In the genomic region with DNA sequence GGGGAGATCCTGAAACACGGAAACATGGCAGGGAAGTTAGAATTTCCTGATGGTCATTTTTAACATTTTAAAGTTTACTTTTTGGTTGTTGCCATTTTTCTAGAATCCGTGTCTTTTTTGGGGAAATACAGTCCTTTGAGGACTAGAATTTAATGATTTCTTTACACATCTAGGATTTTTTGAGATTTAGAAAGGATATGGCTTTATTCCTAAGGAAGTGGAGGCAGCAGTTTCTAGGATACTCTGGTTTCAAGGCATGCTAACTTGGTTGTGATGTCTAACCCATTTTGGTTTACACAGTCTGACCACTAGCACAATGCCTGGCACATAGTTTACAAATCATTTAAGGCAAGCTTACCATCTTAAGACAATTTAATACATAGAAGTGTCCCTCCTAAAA, we compare ENCODE assay signal across 9 cellular contexts. TPM values are rescaled to one million over a fixed set of nuclear protein-coding genes. Genes with fewer than 3 reads are reported as not detected.
DNase-seq lines count a peak whose midpoint lies in the region; ATAC-seq, FAIRE-seq and TF ChIP-seq lines count a peak whose summit lies in the region.
"Had no signal": no experiment of that assay in that cellular context is flagged by ENCODE, and none has a peak within 500 bp of the region (broad histone marks: within the 10 kb centered on the region; RNA-seq: fewer than 3 reads in every experiment).

No MANE protein-coding gene starts in this region.

- H3K9me3 Mint-ChIP-seq in type B pancreatic cell: no peaks in the 10 kb centered on the region

- H3K9ac ChIP-seq in GM12878 (ENCODE audit: control insufficient read depth, insufficient read depth, low read length): peak overlapping the region; percentile 36

- in situ Hi-C loops in GM12878 (cut with MboI): no loop called here

- no TSS peak for BruUV-seq in GM12878 (replicated peaks; lab: Mats Ljungman, UMichigan)

- TF ChIP-seq RAD21 in GM12878 (IDR thresholded peaks at IDR 0.05; ENCODE audit: insufficient read depth, low read depth, low read length): no peak

- TF ChIP-seq POLR2A in heart left ventricle (IDR thresholded peaks at IDR 0.05): no peak
- TF ChIP-seq POLR2A in GM12878 (IDR thresholded peaks at IDR 0.05; ENCODE audit: low read depth, low read length): no peak

- POLR2A ChIA-PET in GM12878 (lab: Charles Lee): interaction anchor here (0.8 kb wide), 1 partner anchor 17 kb away, joined by 3 read pairs; no protein-coding TSS in a partner anchor

- TF ChIP-seq CTCF in heart left ventricle (IDR thresholded peaks at IDR 0.05) (no peak), GM12878 (IDR thresholded peaks at IDR 0.05 in 2 of 3, conservative IDR thresholded peaks at IDR 0.05 in 1 of 3; ENCODE audit: control insufficient read depth in 2 of 3, extremely low read depth in 1 of 3, insufficient read depth in 1 of 3, low read depth in 3 of 3, low read length in 3 of 3) (no peak), lower lobe of right lung (IDR thresholded peaks at IDR 0.05) (no peak), type B pancreatic cell (conservative IDR thresholded peaks at IDR 0.05) (no peak)

- WGBS in heart left ventricle, 4 donors: 1 to 8% (median 5%) methylated on average over 2 of the region's 2 CpGs
- WGBS in GM12878 (ENCODE audit: insufficient coverage, insufficient replicate concordance, low lambda C conversion rate, missing lambda C conversion rate): 0% methylated on average over 2 of the region's 2 CpGs

- H3K4me1 ChIP-seq in heart left ventricle: peaks cover 12 to 70% (median 54%) of the 10 kb centered on the region in 12 donors
- peaks cover 23% of the 10 kb centered on the region for H3K4me1 ChIP-seq in GM12878 (ENCODE audit: control insufficient read depth, insufficient read depth, low read length)
- peaks cover 58% of the 10 kb centered on the region for H3K4me1 ChIP-seq in lower lobe of right lung

- SMC1A ChIA-PET in GM12878 (lab: Charles Lee; ENCODE audit: uncharacterized antibody, unreplicated experiment): interaction anchor here (0.8 to 1.0 kb wide), 2 partner anchors 14 to 500 kb away, joined by 3 to 5 read pairs; no protein-coding TSS in a partner anchor

- no peak overlapping the region for H2AFZ ChIP-seq in GM12878 (ENCODE audit: control insufficient read depth, low read depth, low read length)

- ATAC-seq in heart left ventricle (no peak), GM12878 (no peak), lower lobe of right lung (no peak), HG03025 (IDR thresholded peaks at IDR 0.05; ENCODE audit: low FRiP score, unreplicated experiment) (no peak)

- 0 out of 2 replicates have a peak, but pooled peaks cover 6% of the 10 kb centered on the region for H4K20me1 ChIP-seq in GM12878 (ENCODE audit: control insufficient read depth, insufficient read depth)

- CTCF ChIA-PET in GM12878 (lab: Yijun Ruan, JAX): interaction anchor here (0.9 to 5.9 kb wide), 3 partner anchors 10 to 34 kb away, joined by 3 to 63 read pairs (median 5); no protein-coding TSS in a partner anchor

- peak overlapping the region; percentile 98 for H3K4me3 Mint-ChIP-seq in type B pancreatic cell

- RAD21 ChIA-PET in GM12878 (lab: Charles Lee; ENCODE audit: unreplicated experiment): interaction anchor here (1.1 kb wide), 1 partner anchor 60 kb away, joined by 3 read pairs; a partner anchor contains a TSS

- peak overlapping the region; percentile 98 for H3K27ac Mint-ChIP-seq in type B pancreatic cell

- H3K27ac ChIP-seq in heart left ventricle (peak overlapping the region in 10 of 12 donors; percentile 96 to 100 (median 100)), GM12878 (ENCODE audit: control insufficient read depth, insufficient read depth) (peak overlapping the region; percentile 56), lower lobe of right lung (peak overlapping the region; percentile 99)

- peak overlapping the region; percentile 93 for H3K4me2 ChIP-seq in GM12878 (ENCODE audit: control insufficient read depth, insufficient read depth)

- H3K36me3 ChIP-seq in heart left ventricle (peaks cover 0 to 4% (median 0%) of the 10 kb centered on the region in 9 donors), GM12878 (ENCODE audit: control insufficient read depth in 2 of 2, insufficient read depth in 2 of 2, low read length in 1 of 2) (peaks cover 0 to 4% of the 10 kb centered on the region in 2 experiments; a peak in 1 of 4 replicates), lower lobe of right lung (no peaks in the 10 kb centered on the region)

- H3K9me3 ChIP-seq in heart left ventricle: no peaks in the 10 kb centered on the region
- no peaks in the 10 kb centered on the region for H3K9me3 ChIP-seq in GM12878 (replicated peaks; ENCODE audit: control insufficient read depth, insufficient read depth, low read length)
- H3K9me3 ChIP-seq in lower lobe of right lung: no peaks in the 10 kb centered on the region

- H3K79me2 ChIP-seq in GM12878 (ENCODE audit: control insufficient read depth, insufficient read depth, low read length): peaks cover 86% of the 10 kb centered on the region

- H3K27me3 ChIP-seq in heart left ventricle (no peaks in the 10 kb centered on the region), GM12878 (replicated peaks in 1 of 2; ENCODE audit: control insufficient read depth in 2 of 2, insufficient read depth in 2 of 2, low read length in 1 of 2) (no peaks in the 10 kb centered on the region), lower lobe of right lung (ENCODE audit: low read depth) (no peaks in the 10 kb centered on the region)

- H3K36me3 Mint-ChIP-seq in type B pancreatic cell: peaks cover 17% of the 10 kb centered on the region

- intact Hi-C loops in heart left ventricle (cut with DNase I): loop anchor here in 8 of 10 donors (5.0 to 10.0 kb wide), 7 partner anchors 45 to 1590 kb away; a partner anchor contains a TSS
- intact Hi-C loops in cardiac septum (cut with DNase I): no loop called here
- intact Hi-C loops in GM12878 (cut with micrococcal nuclease; ENCODE audit: unreplicated experiment): loop anchor here (5.0 kb wide), 2 partner anchors 310 to 1590 kb away; a partner anchor contains a TSS
- intact Hi-C loops in lower lobe of right lung (cut with DNase I): no loop called here

- H3K27me3 Mint-ChIP-seq in type B pancreatic cell: no peaks in the 10 kb centered on the region

- H3K4me1 Mint-ChIP-seq in type B pancreatic cell (ENCODE audit: unreplicated experiment): peaks cover 38% of the 10 kb centered on the region

- TF ChIP-seq EP300 in GM12878 (IDR thresholded peaks at IDR 0.05; ENCODE audit: borderline replicate concordance in 1 of 2, control insufficient read depth in 1 of 2, low read depth in 2 of 2, low read length in 2 of 2): no peak

- DNase-seq in heart left ventricle (no peak), cardiac septum (ENCODE audit: low spot score) (no peak), GM12878 (ENCODE audit: low read depth, low spot score) (no peak), lower lobe of right lung (no peak), type B pancreatic cell (ENCODE audit: extremely low spot score, unreplicated experiment) (no peak), DMS153 treated with DMSO at 0.1 percent for 48 hours (lab: John Stamatoyannopoulos, UW; ENCODE audit: unreplicated experiment) (no peak), NCI-H146 (lab: John Stamatoyannopoulos, UW) (no peak)
- DNase-seq: GF-D8 had no signal

- H3K4me3 ChIP-seq in heart left ventricle (peak overlapping the region in 10 of 12 donors; percentile 75 to 100 (median 96)), GM12878 (peak overlapping the region; percentile 82), lower lobe of right lung (peak overlapping the region; percentile 84)

- FAIRE-seq in GM12878 (lab: Jason Lieb, UNC): no peak

RNA-seq across cellular contexts. Expression of a gene that starts 1.1 kb away (rescaled TPM):
- total RNA-seq in heart left ventricle (1 to 10 TPM; 4.1 to 8.2 (median 5.8) TPM), cardiac septum (8.0 TPM), GM12878 (2014; rRNA removed) (17.6 and 20.9 TPM in 2 replicates), GM12878 (2014; rRNA removed; fragmentation: Illumina TruSeq; extraction: Trizol) (16.5 and 18.6 TPM in 2 replicates), GM12878 (2021) (14.5 and 14.7 TPM in 2 replicates), lower lobe of right lung (10.3 TPM), type B pancreatic cell (ENCODE audit: low replicate concordance) (13.5 and 14.8 TPM in 2 replicates)
- polyA plus RNA-seq in heart left ventricle (1 to 10 TPM; 3.2 to 4.2 TPM), GM12878 (2011; rRNA removed) (19.4 and 20.9 TPM in 2 replicates), GM12878 (2014; fragmentation: Illumina TruSeq; extraction: Trizol) (21.9 and 23.5 TPM in 2 replicates), GM12878 (2014; fragmentation: Nextera tagmentation; extraction: Ambion mirVana) (1 to 10 TPM; 4.2 to 5.4 TPM), GM12878 (2014; rRNA removed) (12.7 and 13.3 TPM in 2 replicates), GM12878 (2016; fragmentation: Nextera tagmentation; extraction: Ambion mirVana) (10 to 100 TPM; 14.4 to 15.4 TPM)
- total RNA-seq in GM12878 (2013; cell fraction: nucleolus; rRNA removed): 6.0 and 6.1 TPM in 2 replicates
- polyA plus RNA-seq in GM12878 (2011; ENCODE audit: low read depth): 10.2 TPM
- 19.2 and 19.7 TPM in 2 replicates for polyA plus RNA-seq in GM12878 (2011; cell fraction: cytosol; rRNA removed)
- 7.8 and 8.2 TPM in 2 replicates for polyA plus RNA-seq in GM12878 (2011; cell fraction: nucleus; rRNA removed)
- polyA plus RNA-seq in GM12878 (2012): 13.6 and 15.6 TPM in 2 replicates
- polyA minus RNA-seq in GM12878 (2011; rRNA and poly(A)+ RNA removed): 30.5 and 31.1 TPM in 2 replicates
- polyA minus RNA-seq in GM12878 (2011; cell fraction: cytosol; rRNA and poly(A)+ RNA removed): 8.3 and 8.9 TPM in 2 replicates
- 2.8 and 6.3 TPM in 2 replicates for polyA minus RNA-seq in GM12878 (2011; cell fraction: nucleus; rRNA and poly(A)+ RNA removed)

RNA-seq across cellular contexts. Expression of a gene that starts 59.5 kb away (rescaled TPM):
- total RNA-seq in heart left ventricle: 10 to 100 TPM; 10.2 to 17.4 (median 16.7) TPM
- 10 to 100 TPM; 20.2 to 21.5 TPM for polyA plus RNA-seq in heart left ventricle
- 11.5 TPM for total RNA-seq in cardiac septum
- 46.0 and 46.8 TPM in 2 replicates for total RNA-seq in GM12878 (2013; cell fraction: nucleolus; rRNA removed)
- total RNA-seq in GM12878 (2014; rRNA removed): 18.3 and 23.5 TPM in 2 replicates
- 30.4 and 34.5 TPM in 2 replicates for total RNA-seq in GM12878 (2014; rRNA removed; fragmentation: Illumina TruSeq; extraction: Trizol)
- total RNA-seq in GM12878 (2021): 14.2 and 18.3 TPM in 2 replicates
- 11.6 TPM for polyA plus RNA-seq in GM12878 (2011; ENCODE audit: low read depth)
- 15.9 and 24.3 TPM in 2 replicates for polyA plus RNA-seq in GM12878 (2011; rRNA removed)
- polyA plus RNA-seq in GM12878 (2011; cell fraction: cytosol; rRNA removed): 9.4 and 11.0 TPM in 2 replicates
- polyA plus RNA-seq in GM12878 (2011; cell fraction: nucleus; rRNA removed): 4.7 and 7.2 TPM in 2 replicates
- 17.2 and 21.0 TPM in 2 replicates for polyA plus RNA-seq in GM12878 (2012)
- polyA plus RNA-seq in GM12878 (2014; fragmentation: Illumina TruSeq; extraction: Trizol): 26.7 and 29.7 TPM in 2 replicates
- polyA plus RNA-seq in GM12878 (2014; fragmentation: Nextera tagmentation; extraction: Ambion mirVana): 10 to 100 TPM; 18.9 to 24.0 TPM
- polyA plus RNA-seq in GM12878 (2014; rRNA removed): 18.0 and 18.3 TPM in 2 replicates
- 10 to 100 TPM; 28.3 to 32.2 TPM for polyA plus RNA-seq in GM12878 (2016; fragmentation: Nextera tagmentation; extraction: Ambion mirVana)
- 15.5 and 20.0 TPM in 2 replicates for polyA minus RNA-seq in GM12878 (2011; rRNA and poly(A)+ RNA removed)
- 7.8 and 9.7 TPM in 2 replicates for polyA minus RNA-seq in GM12878 (2011; cell fraction: cytosol; rRNA and poly(A)+ RNA removed)
- polyA minus RNA-seq in GM12878 (2011; cell fraction: nucleus; rRNA and poly(A)+ RNA removed): 11.8 and 20.0 TPM in 2 replicates
- total RNA-seq in lower lobe of right lung: 19.5 TPM
- 22.7 and 28.6 TPM in 2 replicates for total RNA-seq in type B pancreatic cell (ENCODE audit: low replicate concordance)

Comparison
In these comparisons a context has a peak if more than half of its experiments do, and no peak if none do; other contexts are left out.
1. intact Hi-C loops: an anchor here in heart left ventricle (5.0 to 10.0 kb wide) and GM12878 (5.0 kb wide); none called in cardiac septum and lower lobe of right lung.